ENCODE assay signal across 9 cellular contexts in genomic region chr3:192575879-192576506, GRCh38.
"Had no signal": no experiment of that assay in that cellular context is flagged by ENCODE, and none has a peak within 500 bp of the region (broad histone marks: within the 10 kb centered on the region; RNA-seq: fewer than 3 reads in every experiment).

No MANE protein-coding gene starts in this region.

- H2AFZ ChIP-seq: GM23338 had no signal

- H3K4me3 ChIP-seq: GM23338, K562 had no signal

- FAIRE-seq: H1, H54, HTR-8/SVneo, K562 had no signal

- ATAC-seq: GM23338, K562 had no signal

- H3K4me2 ChIP-seq: GM23338 had no signal

- DNase-seq: H9, HCEC 1CT, IMR-90, KG1 had no signal
